In genomic region chr10:121222842-121223241, GRCh38 we compare ENCODE assay signal across 35 cellular contexts.
"Had no signal": no experiment of that assay in that cellular context is flagged by ENCODE, and none has a peak within 500 bp of the region (broad histone marks: within the 10 kb centered on the region; RNA-seq: fewer than 3 reads in every experiment).

No MANE protein-coding gene starts in this region.

- H3K27me3 ChIP-seq: MG63 had no signal

- DNase-seq: Karpas-422, Kasumi-1, KBM-7, KG1, MG63, MM.1S, MV-4-11, NCI-H1092, NCI-H1092 treated with DMSO at 0.1 percent for 48 hours, NCI-H1105, NCI-H1105 treated with DMSO at 0.1 percent for 48 hours, NCI-H1417, NCI-H1417 treated with DMSO at 0.1 percent for 48 hours, NCI-H1436, NCI-H1436 treated with DMSO at 0.1 percent for 48 hours, NCI-H146, NCI-H1694, NCI-H1694 treated with DMSO at 0.1 percent for 48 hours, NCI-H187, NCI-H187 treated with DMSO at 0.1 percent for 48 hours, NCI-H1930, NCI-H2029, NCI-H2029 treated with DMSO at 0.1 percent for 48 hours, NCI-H2081, NCI-H2081 treated with DMSO at 0.1 percent for 48 hours, NCI-H2107, NCI-H2171, NCI-H2171 treated with DMSO at 0.1 percent for 48 hours, NCI-H2227 treated with DMSO at 0.1 percent for 48 hours, NCI-H226, NCI-H345, NCI-H446, NCI-H446 treated with DMSO at 0.1 percent for 48 hours, NCI-H510A had no signal

- H3K4me3 ChIP-seq: MG63 had no signal

- H3K27ac ChIP-seq: KMS-11 had no signal

- H3K9me3 ChIP-seq: MG63 had no signal

- H3K9ac ChIP-seq: KMS-11 had no signal

- H3K4me2 ChIP-seq: KMS-11 had no signal

- H3K36me3 ChIP-seq: MG63 had no signal
